ENCODE assay signal across 9 cellular contexts in genomic region chr1:32741417-32742131, GRCh38. TPM values are rescaled to one million over a fixed set of nuclear protein-coding genes. Genes with fewer than 3 reads are reported as not detected.
DNase-seq lines count a peak whose midpoint lies in the region; ATAC-seq and TF ChIP-seq lines count a peak whose summit lies in the region.
"Had no signal": no experiment of that assay in that cellular context is flagged by ENCODE, and none has a peak within 500 bp of the region (broad histone marks: within the 10 kb centered on the region; RNA-seq: fewer than 3 reads in every experiment).

No MANE protein-coding gene starts in this region.

- peaks cover 43% of the 10 kb centered on the region for H3K36me3 Mint-ChIP-seq in Calu3 (ENCODE audit: insufficient read depth, unreplicated experiment)

- no peak overlapping the region for H3K27ac ChIP-seq in brain microvascular endothelial cell
- peak overlapping the region; percentile 60 for H3K27ac ChIP-seq in subcutaneous abdominal adipose tissue (ENCODE audit: low read depth, low read length)

- ATAC-seq in HG03045 (IDR thresholded peaks at IDR 0.05; ENCODE audit: unreplicated experiment): no peak

- H3K4me3 ChIP-seq in brain microvascular endothelial cell (ENCODE audit: low read depth, low read length): peak overlapping the region; percentile 48
- H3K4me3 ChIP-seq in kidney epithelial cell (ENCODE audit: low read depth, low read length): peak overlapping the region; percentile 84
- peak overlapping the region; percentile 70 to 83 (median 77) for H3K4me3 ChIP-seq in subcutaneous abdominal adipose tissue (ENCODE audit: low read depth in 1 of 5, low read length in 5 of 5)

- H3K4me3 Mint-ChIP-seq in Calu3 (ENCODE audit: low read depth, unreplicated experiment): peak overlapping the region; percentile 77

- peaks cover 0 to 36% (median 32%) of the 10 kb centered on the region in 5 donors for H3K4me1 ChIP-seq in subcutaneous abdominal adipose tissue (ENCODE audit: control insufficient read depth in 5 of 5, insufficient read depth in 5 of 5, low read length in 5 of 5)

- H3K4me1 Mint-ChIP-seq in Calu3 (ENCODE audit: low read depth, unreplicated experiment): peaks cover 43% of the 10 kb centered on the region

- DNase-seq in Calu3 (peak; percentile 55), HuH-7 (ENCODE audit: low spot score) (peak; percentile 78), brain microvascular endothelial cell (no peak), kidney epithelial cell (ENCODE audit: low read depth) (no peak), posterior vena cava (ENCODE audit: low spot score) (no peak), SKM-1 treated with dmso at 0.1 percent for 144 hours (lab: John Stamatoyannopoulos, UW; ENCODE audit: unreplicated experiment) (no peak)

- no peaks in the 10 kb centered on the region for H3K27me3 Mint-ChIP-seq in Calu3 (ENCODE audit: unreplicated experiment)

- TF ChIP-seq CTCF in Calu3 (IDR thresholded peaks at IDR 0.05; ENCODE audit: unreplicated experiment) (peak; percentile 52), brain microvascular endothelial cell (IDR thresholded peaks at IDR 0.05; ENCODE audit: low read depth, low read length, missing control alignments) (peak; percentile 40), kidney epithelial cell (IDR thresholded peaks at IDR 0.05; ENCODE audit: insufficient read depth, low read length, poor library complexity, severe bottlenecking) (peak; percentile 42)

- CTCF ChIA-PET in Calu3 (lab: Charles Lee): interaction anchor here (1.5 to 2.0 kb wide), 2 partner anchors 12 to 32 kb away, joined by 9 to 11 read pairs; no protein-coding TSS in a partner anchor

- H3K9me3 ChIP-seq in subcutaneous abdominal adipose tissue (ENCODE audit: control insufficient read depth in 5 of 5, low read length in 5 of 5): no peaks in the 10 kb centered on the region

- in situ Hi-C loops in brain microvascular endothelial cell (cut with HindIII; ENCODE audit: low pct_ligation_motif_present, low sequenced_read_pairs): no loop called here

- intact Hi-C loops in Calu3 (cut with micrococcal nuclease; ENCODE audit: unreplicated experiment): no loop called here
- intact Hi-C loops in posterior vena cava (cut with DNase I): no loop called here

- BruUV-seq in Calu3 (replicated peaks; lab: Mats Ljungman, UMichigan): no TSS peak

- H3K36me3 ChIP-seq in brain microvascular endothelial cell (replicated peaks) (no peaks in the 10 kb centered on the region), kidney epithelial cell (ENCODE audit: control insufficient read depth, insufficient read depth, low read length) (no peaks in the 10 kb centered on the region), subcutaneous abdominal adipose tissue (ENCODE audit: control insufficient read depth in 5 of 5, insufficient read depth in 5 of 5, low read length in 5 of 5) (no peaks in the 10 kb centered on the region)

- H3K9ac ChIP-seq in subcutaneous abdominal adipose tissue (ENCODE audit: low read length in 5 of 5): peak overlapping the region; percentile 26 to 87 (median 71)

- H3K9me3 Mint-ChIP-seq in Calu3 (ENCODE audit: low read depth, unreplicated experiment): no peaks in the 10 kb centered on the region

- peak overlapping the region; percentile 82 for H3K27ac Mint-ChIP-seq in Calu3 (ENCODE audit: unreplicated experiment)

- H3K27me3 ChIP-seq in brain microvascular endothelial cell (replicated peaks): no peaks in the 10 kb centered on the region
- no peaks in the 10 kb centered on the region for H3K27me3 ChIP-seq in kidney epithelial cell (ENCODE audit: control insufficient read depth, insufficient read depth, low read length)
- peaks cover 0 to 7% (median 0%) of the 10 kb centered on the region in 5 donors for H3K27me3 ChIP-seq in subcutaneous abdominal adipose tissue (ENCODE audit: control insufficient read depth in 5 of 5, insufficient read depth in 4 of 5, low read length in 5 of 5)

RNA-seq across cellular contexts. Expression of gene SYNC, which starts 39.0 kb away (rescaled TPM):
- total RNA-seq in Calu3 (2022) (0.19 and 0.51 TPM in 2 replicates), kidney epithelial cell (2.7 and 3.8 TPM in 2 replicates), posterior vena cava (100 to 1,000 TPM in 1 of 2 donors, 10 to 100 TPM in 1; 57.5 to 102 TPM)
- total RNA-seq: T-helper 1 cell treated with Interleukin-12 subunit alpha and Interleukin-12 subunit beta and Interleukin-4 antibody, amounts not matched to agents 30 ng/mL and 1 ng/mL, for 36 hours had no signal

Comparison
In these comparisons a context has a peak if more than half of its experiments do, and no peak if none do; other contexts are left out.
1. DNase-seq: peak in Calu3 (single experiment) and HuH-7 (single experiment); none in brain microvascular endothelial cell (single experiment), kidney epithelial cell (single experiment), posterior vena cava (single experiment) and SKM-1 treated with dmso at 0.1 percent for 144 hours (single experiment).
2. RNA of gene SYNC, which starts 39.0 kb away (total RNA-seq): 57.5 to 102 TPM in posterior vena cava; 2.7 to 3.8 TPM in kidney epithelial cell and 0.19 to 0.51 TPM in Calu3; every median in the first group is over 10 times any median in the second.
3. Peak in every context shown above with its lines, with median percentiles within 50 percentile points of each other: CTCF ChIP-seq and H3K4me3 ChIP-seq.